8 cellular contexts compared by ENCODE assay signal in the genomic region with DNA sequence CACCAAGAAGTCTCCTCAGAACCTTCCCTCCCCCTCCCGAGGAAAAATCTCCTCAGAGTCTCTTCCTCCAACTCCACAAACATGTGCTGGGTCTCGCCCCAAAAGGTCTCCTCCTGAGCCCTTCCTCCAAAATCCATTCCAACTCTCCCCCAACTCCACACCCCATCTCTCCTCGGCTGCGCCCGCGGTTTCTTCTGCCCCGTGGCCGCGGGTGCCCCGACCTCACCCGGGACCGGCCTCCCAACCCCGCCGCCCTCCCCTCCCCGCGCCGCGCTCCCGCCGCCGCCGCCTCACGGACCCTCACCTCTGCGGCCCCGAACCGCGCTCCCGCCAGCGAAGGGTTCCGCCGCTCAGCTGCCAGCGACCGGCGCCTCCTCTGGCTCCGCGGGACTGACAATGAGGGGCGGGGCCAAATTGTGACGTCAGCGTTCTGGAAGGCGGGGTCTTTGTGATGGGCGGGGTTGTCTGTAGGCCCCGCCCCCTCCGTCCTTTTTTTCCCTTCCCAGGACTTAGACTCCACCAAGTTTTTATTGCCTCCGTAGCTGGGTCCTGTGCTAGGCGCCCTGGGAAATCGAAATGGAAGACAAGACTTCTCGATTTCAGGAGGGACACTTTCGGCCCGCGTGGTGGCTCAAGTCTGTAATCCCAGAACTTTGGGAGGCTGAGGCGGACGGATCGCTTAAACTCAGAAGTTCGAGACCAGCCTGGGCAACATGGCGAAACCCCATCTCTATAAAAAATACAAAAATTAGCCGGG. TPM values are rescaled to one million over a fixed set of nuclear protein-coding genes. Genes with fewer than 3 reads are reported as not detected.
DNase-seq lines count a peak whose midpoint lies in the region; ATAC-seq and TF ChIP-seq lines count a peak whose summit lies in the region.

A gene (minus strand): TSS at position 395 of the 757 bp plus-strand sequence.

- ATAC-seq in HG02938 (IDR thresholded peaks at IDR 0.05; ENCODE audit: unreplicated experiment): peak; percentile 61
- ATAC-seq in HG02973 (IDR thresholded peaks at IDR 0.05; ENCODE audit: unreplicated experiment): no peak

- H3K4me3 Mint-ChIP-seq in immature natural killer cell: peak within 1 kb of the TSS; percentile 91 to 98 (median 97)

- H3K27ac ChIP-seq in caudate nucleus (ENCODE audit: low read depth, low read length): peak within 1 kb of the TSS; percentile 58

- peak within 1 kb of the TSS; percentile 84 to 97 (median 92) for H3K27ac Mint-ChIP-seq in immature natural killer cell

- peaks cover 2 to 9% (median 8%) of the 10 kb centered on the region in 3 donors for H3K27me3 Mint-ChIP-seq in immature natural killer cell (ENCODE audit: low read depth in 3 of 3)

- peaks cover 25 to 48% of the 10 kb centered on the region in 2 donors for H3K4me1 Mint-ChIP-seq in immature natural killer cell

- peaks cover 0 to 6% (median 0%) of the 10 kb centered on the region in 3 donors for H3K36me3 Mint-ChIP-seq in immature natural killer cell

- no peaks in the 10 kb centered on the region for H3K9me3 Mint-ChIP-seq in immature natural killer cell

- DNase-seq in GM10266 (ENCODE audit: extremely low spot score) (peak; percentile 95), NCI-H2227 (lab: John Stamatoyannopoulos, UW; ENCODE audit: unreplicated experiment) (peak; percentile 86), caudate nucleus (lab: John Stamatoyannopoulos, UW) (peak in 60 of 61 donors; percentile 31 to 96 (median 84)), immature natural killer cell (peak; percentile 80 to 82 (median 82)), smooth muscle cell of the brain vasculature (ENCODE audit: low read depth, low spot score) (peak; percentile 74)
- peak; percentile 91 for DNase-seq in activated CD4-positive, CD25-positive, alpha-beta regulatory T cell treated with anti-CD3 and anti-CD28 coated beads, Interleukin-2, amount 50 U/mL, for 16 hours (ENCODE audit: low read depth, low spot score)

- TF ChIP-seq CTCF in GM10266 (IDR thresholded peaks at IDR 0.05; ENCODE audit: control insufficient read depth, insufficient read depth, low read depth, missing control alignments): peak; percentile 29

RNA-seq across cellular contexts. Expression of the gene that starts here (rescaled TPM):
- polyA plus RNA-seq in immature natural killer cell: 10 to 100 TPM in 2 of 3 donors, 1 to 10 TPM in 1; 9.8 to 35.5 (median 13.8) TPM
